In genomic region chr4:130922955-130923354, GRCh38 we compare ENCODE assay signal across 31 cellular contexts.
"Had no signal": no experiment of that assay in that cellular context is flagged by ENCODE, and none has a peak within 500 bp of the region (broad histone marks: within the 10 kb centered on the region; RNA-seq: fewer than 3 reads in every experiment).

No MANE protein-coding gene starts in this region.

- ATAC-seq: left colon; left lung; lower lobe of right lung; naive thymus-derived CD8-positive, alpha-beta T cell; pancreas; right cardiac atrium; sciatic nerve; stimulated activated naive B cell treated with anti-CD40 and anti-IgM and Interleukin-4, amounts not matched to agents 10 μg/mL and 1 μg/mL and 100 μg/mL, for 72 hours; stimulated activated naive CD8-positive, alpha-beta T cell treated with anti-CD3 and anti-CD28 coated beads, Interleukin-15, Interleukin-2, amounts not matched to agents 100 U/mL and 50 U/mL, for 24 hours had no signal

- H3K4me3 ChIP-seq: left lung, lower lobe of right lung, pancreas, prostate gland, skin epidermis, stomach, testis, thyroid gland, transverse colon, upper lobe of left lung, vagina had no signal

- H3K27me3 Mint-ChIP-seq: naive thymus-derived CD8-positive, alpha-beta T cell; stimulated activated naive B cell treated with anti-CD40 and anti-IgM and Interleukin-4, amounts not matched to agents 10 μg/mL and 1 μg/mL and 100 μg/mL, for 72 hours had no signal

- H3K4me3 Mint-ChIP-seq: immature natural killer cell; naive thymus-derived CD8-positive, alpha-beta T cell; nephron; neural crest cell; stimulated activated naive B cell treated with anti-CD40 and anti-IgM and Interleukin-4, amounts not matched to agents 10 μg/mL and 1 μg/mL and 100 μg/mL, for 72 hours had no signal

- H3K27me3 ChIP-seq: left lung, pancreas, stomach, testis, thyroid gland, transverse colon, upper lobe of left lung, vagina had no signal

- H3K9me3 ChIP-seq: prostate gland, testis, thyroid gland, transverse colon, vagina had no signal

- H3K36me3 Mint-ChIP-seq: immature natural killer cell; stimulated activated naive B cell treated with anti-CD40 and anti-IgM and Interleukin-4, amounts not matched to agents 10 μg/mL and 1 μg/mL and 100 μg/mL, for 72 hours had no signal

- DNase-seq: immature natural killer cell; kidney; left colon; lower lobe of right lung; mammary epithelial cell; mesenchymal stem cell; naive thymus-derived CD8-positive, alpha-beta T cell; nucleus accumbens; pancreas; posterior cingulate gyrus; retina; right cardiac atrium; stimulated activated CD4-positive, alpha-beta T cell treated with anti-CD3 and anti-CD28 coated beads, Interleukin-12 subunit alpha, Interleukin-12 subunit beta, amount 100 ng/mL, for 4 hours; stimulated activated CD4-positive, alpha-beta T cell treated with anti-CD3 and anti-CD28 coated beads, Interleukin-15, amount 100 ng/mL, for 24 hours; stimulated activated CD4-positive, alpha-beta T cell treated with anti-CD3 and anti-CD28 coated beads, Interleukin-2, amount 100 ng/mL, for 24 hours; stimulated activated CD4-positive, alpha-beta T cell treated with anti-CD3 and anti-CD28 coated beads, Interleukin-4, amount 100 ng/mL, for 1 hour; stimulated activated naive B cell treated with anti-CD40 and anti-IgM and Interleukin-4, amounts not matched to agents 10 μg/mL and 1 μg/mL and 100 μg/mL, for 72 hours; stimulated activated naive CD8-positive, alpha-beta T cell treated with anti-CD3 and anti-CD28 coated beads, Interleukin-15, Interleukin-2, amounts not matched to agents 100 U/mL and 50 U/mL, for 24 hours; stomach; testis; thyroid gland; transverse colon; upper lobe of left lung had no signal

- H3K27ac Mint-ChIP-seq: immature natural killer cell; naive thymus-derived CD8-positive, alpha-beta T cell; nephron; stimulated activated naive B cell treated with anti-CD40 and anti-IgM and Interleukin-4, amounts not matched to agents 10 μg/mL and 1 μg/mL and 100 μg/mL, for 72 hours had no signal

- H3K4me1 ChIP-seq: left lung, lower lobe of right lung, pancreas, prostate gland, stomach, testis, thyroid gland, transverse colon, upper lobe of left lung, vagina had no signal

- FAIRE-seq: islet of Langerhans, kidney, pancreas had no signal

- H3K27ac ChIP-seq: left lung, lower lobe of right lung, pancreas, prostate gland, skin epidermis, stomach, testis, thyroid gland, transverse colon, upper lobe of left lung, vagina had no signal

- H3K36me3 ChIP-seq: left lung, lower lobe of right lung, pancreas, prostate gland, stomach, thyroid gland, transverse colon, upper lobe of left lung, vagina had no signal

- H3K4me1 Mint-ChIP-seq: immature natural killer cell; naive thymus-derived CD8-positive, alpha-beta T cell; nephron; neural crest cell; stimulated activated naive B cell treated with anti-CD40 and anti-IgM and Interleukin-4, amounts not matched to agents 10 μg/mL and 1 μg/mL and 100 μg/mL, for 72 hours had no signal
